ENCODE assay signal across 8 cellular contexts in genomic region chr1:158150512-158150911, GRCh38. TPM values are rescaled to one million over a fixed set of nuclear protein-coding genes. Genes with fewer than 3 reads are reported as not detected.
DNase-seq lines count a peak whose midpoint lies in the region; ATAC-seq and TF ChIP-seq lines count a peak whose summit lies in the region.

No MANE protein-coding gene starts in this region.

- no peak for TF ChIP-seq CTCF in vagina (IDR thresholded peaks at IDR 0.05)
- TF ChIP-seq CTCF in suprapubic skin (IDR thresholded peaks at IDR 0.05): no peak

- no peaks in the 10 kb centered on the region for H3K9me3 Mint-ChIP-seq in activated T-helper 1 cell treated with anti-CD3 and anti-CD28 coated beads, Interleukin-12 subunit alpha, Interleukin-12 subunit beta, Interleukin-2, Interleukin-4 antibody, amounts not matched to agents 30 ng/mL and 10 ng/mL and 1 ng/mL, durations not matched to agents 14 hours and 24 hours and 36 hours
- peaks cover 5% of the 10 kb centered on the region for H3K9me3 Mint-ChIP-seq in memory B cell

- TF ChIP-seq POLR2A in vagina (IDR thresholded peaks at IDR 0.05) (no peak), suprapubic skin (IDR thresholded peaks at IDR 0.05) (no peak)

- no peaks in the 10 kb centered on the region for H3K9me3 ChIP-seq in vagina
- H3K9me3 ChIP-seq in suprapubic skin: no peaks in the 10 kb centered on the region

- no peak for TF ChIP-seq EP300 in suprapubic skin (IDR thresholded peaks at IDR 0.05)

- H3K36me3 ChIP-seq in vagina (no peaks in the 10 kb centered on the region), suprapubic skin (no peaks in the 10 kb centered on the region)

- H3K4me3 ChIP-seq in vagina: no peak overlapping the region
- no peak overlapping the region for H3K4me3 ChIP-seq in suprapubic skin

- no peak overlapping the region for H3K27ac Mint-ChIP-seq in activated T-helper 1 cell treated with anti-CD3 and anti-CD28 coated beads, Interleukin-12 subunit alpha, Interleukin-12 subunit beta, Interleukin-2, Interleukin-4 antibody, amounts not matched to agents 30 ng/mL and 10 ng/mL and 1 ng/mL, durations not matched to agents 14 hours and 24 hours and 36 hours
- peak overlapping the region; percentile 89 for H3K27ac Mint-ChIP-seq in memory B cell

- peak overlapping the region; percentile 89 for H3K4me3 Mint-ChIP-seq in activated T-helper 1 cell treated with anti-CD3 and anti-CD28 coated beads, Interleukin-12 subunit alpha, Interleukin-12 subunit beta, Interleukin-2, Interleukin-4 antibody, amounts not matched to agents 30 ng/mL and 10 ng/mL and 1 ng/mL, durations not matched to agents 14 hours and 24 hours and 36 hours
- peak overlapping the region; percentile 96 for H3K4me3 Mint-ChIP-seq in memory B cell

- no peak for DNase-seq in Right ventricle myocardium inferior (ENCODE audit: missing footprints)
- DNase-seq in cardiac septum (ENCODE audit: low spot score): no peak
- DNase-seq in activated T-helper 1 cell treated with anti-CD3 and anti-CD28 coated beads, Interleukin-12 subunit alpha, Interleukin-12 subunit beta, Interleukin-2, Interleukin-4 antibody, amounts not matched to agents 30 ng/mL and 10 ng/mL and 1 ng/mL, durations not matched to agents 14 hours and 24 hours and 36 hours (ENCODE audit: low spot score): no peak
- no peak for DNase-seq in memory B cell (ENCODE audit: low spot score in 2 of 2)
- no peak for DNase-seq in vagina (ENCODE audit: extremely low spot score in 2 of 2)
- DNase-seq in suprapubic skin (ENCODE audit: low spot score in 2 of 2): no peak
- no peak for DNase-seq in DMS153 (lab: John Stamatoyannopoulos, UW)
- DNase-seq in dermis blood vessel endothelial cell: no peak

- no peaks in the 10 kb centered on the region for H3K27me3 Mint-ChIP-seq in activated T-helper 1 cell treated with anti-CD3 and anti-CD28 coated beads, Interleukin-12 subunit alpha, Interleukin-12 subunit beta, Interleukin-2, Interleukin-4 antibody, amounts not matched to agents 30 ng/mL and 10 ng/mL and 1 ng/mL, durations not matched to agents 14 hours and 24 hours and 36 hours (ENCODE audit: insufficient read depth)
- no peaks in the 10 kb centered on the region for H3K27me3 Mint-ChIP-seq in memory B cell

- no peaks in the 10 kb centered on the region for H3K36me3 Mint-ChIP-seq in activated T-helper 1 cell treated with anti-CD3 and anti-CD28 coated beads, Interleukin-12 subunit alpha, Interleukin-12 subunit beta, Interleukin-2, Interleukin-4 antibody, amounts not matched to agents 30 ng/mL and 10 ng/mL and 1 ng/mL, durations not matched to agents 14 hours and 24 hours and 36 hours (ENCODE audit: low read depth)
- H3K36me3 Mint-ChIP-seq in memory B cell: peaks cover 4% of the 10 kb centered on the region

- H3K27ac ChIP-seq in vagina (peak overlapping the region; percentile 52), suprapubic skin (no peak overlapping the region)

- H3K4me1 ChIP-seq in vagina (peaks cover 19% of the 10 kb centered on the region), suprapubic skin (peaks cover 20% of the 10 kb centered on the region)

- WGBS in suprapubic skin: 68% methylated on average over 1 of the region's 1 CpG

- intact Hi-C loops in Right ventricle myocardium inferior (cut with DNase I): no loop called here
- intact Hi-C loops in cardiac septum (cut with DNase I): loop anchor here (5.0 kb wide), 1 partner anchor 1777 kb away; the partner anchor contains the start of gene TAGLN2
- intact Hi-C loops in activated T-helper 1 cell treated with anti-CD3 and anti-CD28 coated beads, Interleukin-12 subunit alpha, Interleukin-12 subunit beta, Interleukin-2, Interleukin-4 antibody, amounts not matched to agents 30 ng/mL and 10 ng/mL and 1 ng/mL, durations not matched to agents 14 hours and 24 hours and 36 hours (cut with micrococcal nuclease): no loop called here
- intact Hi-C loops in vagina (cut with DNase I): no loop called here

- H3K4me1 Mint-ChIP-seq in activated T-helper 1 cell treated with anti-CD3 and anti-CD28 coated beads, Interleukin-12 subunit alpha, Interleukin-12 subunit beta, Interleukin-2, Interleukin-4 antibody, amounts not matched to agents 30 ng/mL and 10 ng/mL and 1 ng/mL, durations not matched to agents 14 hours and 24 hours and 36 hours (ENCODE audit: low read depth): peaks cover 20% of the 10 kb centered on the region
- H3K4me1 Mint-ChIP-seq in memory B cell: peaks cover 50% of the 10 kb centered on the region

- H3K27me3 ChIP-seq in vagina (no peaks in the 10 kb centered on the region), suprapubic skin (no peaks in the 10 kb centered on the region)

- ATAC-seq in Right ventricle myocardium inferior (peak; percentile 18), memory B cell (ENCODE audit: low read depth) (peak; percentile 62)

RNA-seq across cellular contexts. Expression of gene CD1D, which starts 30.2 kb away (rescaled TPM):
- 1.5 TPM for total RNA-seq in Right ventricle myocardium inferior
- 1.2 TPM for total RNA-seq in cardiac septum
- total RNA-seq in activated T-helper 1 cell treated with anti-CD3 and anti-CD28 coated beads, Interleukin-12 subunit alpha, Interleukin-12 subunit beta, Interleukin-2, Interleukin-4 antibody, amounts not matched to agents 30 ng/mL and 10 ng/mL and 1 ng/mL, durations not matched to agents 14 hours and 24 hours and 36 hours: 0.22 TPM in 1 of 2 replicates, not detected in the other
- total RNA-seq in vagina: 0.49 TPM
- total RNA-seq in suprapubic skin: under 1 TPM in 2 of 4 donors, not detected in 2; 0.38 to 0.97 TPM
- not detected in 2 replicates for total RNA-seq in dermis blood vessel endothelial cell
